Comparison of ENCODE assay signal across 8 cellular contexts in genomic region chr19:39846678-39847486, GRCh38. TPM values are rescaled to one million over a fixed set of nuclear protein-coding genes. Genes with fewer than 3 reads are reported as not detected.
A peak's percentile ranks its signal among the peaks of the same experiment; 100 is the strongest.
DNase-seq lines count a peak whose midpoint lies in the region; ATAC-seq, FAIRE-seq and TF ChIP-seq lines count a peak whose summit lies in the region.

No MANE protein-coding gene starts in this region.

- BruUV-seq in endothelial cell of umbilical vein (replicated peaks; lab: Mats Ljungman, UMichigan), result TSS peak; percentile 54

- peak overlapping the region; percentile 56 for H3K9ac ChIP-seq in endothelial cell of umbilical vein (replicated peaks; ENCODE audit: extremely low read depth, insufficient read depth, low read length)
- H3K9ac ChIP-seq in neural progenitor cell, result no peak overlapping the region

- H3K27ac Mint-ChIP-seq in neural progenitor cell, result peak overlapping the region; percentile 55

- H3K9me3 Mint-ChIP-seq in neural progenitor cell, result no peaks in the 10 kb centered on the region

- DNase-seq in EL (peak; percentile 40), OCI-M2 (lab: John Stamatoyannopoulos, UW; ENCODE audit: unreplicated experiment) (peak; percentile 85), endothelial cell of umbilical vein (ENCODE audit: low read depth, low spot score) (no peak), neural progenitor cell (ENCODE audit: low spot score) (peak; percentile 16), cortex of kidney (lab: John Stamatoyannopoulos, UW) (no peak), GDM1 (lab: John Stamatoyannopoulos, UW) (no peak)

- TF ChIP-seq POLR2A in endothelial cell of umbilical vein (IDR thresholded peaks at IDR 0.05; ENCODE audit: low read depth, low read length), result no peak

- no peaks in the 10 kb centered on the region for H3K36me3 Mint-ChIP-seq in neural progenitor cell

- ATAC-seq in GM19397 (IDR thresholded peaks at IDR 0.05; ENCODE audit: unreplicated experiment) (no peak), GM19035 (IDR thresholded peaks at IDR 0.05; ENCODE audit: unreplicated experiment) (no peak)

- TF ChIP-seq CTCF in endothelial cell of umbilical vein (IDR thresholded peaks at IDR 0.05; ENCODE audit: extremely low read depth in 1 of 2, insufficient read depth in 1 of 2, low read depth in 1 of 2, low read length in 2 of 2) (no peak), neural progenitor cell (IDR thresholded peaks at IDR 0.05) (no peak)

- H4K20me1 ChIP-seq in endothelial cell of umbilical vein (replicated peaks; ENCODE audit: control insufficient read depth, extremely low read depth, insufficient read depth, low read length), result no peaks in the 10 kb centered on the region
- H4K20me1 ChIP-seq in neural progenitor cell (ENCODE audit: low read depth), result peaks cover 35% of the 10 kb centered on the region

- intact Hi-C loops in endothelial cell of umbilical vein (cut with micrococcal nuclease), result loop anchor here (1.0 kb wide), 2 partner anchors 14 to 23 kb away; no protein-coding TSS in a partner anchor

- H3K36me3 ChIP-seq in endothelial cell of umbilical vein (ENCODE audit: control insufficient read depth in 2 of 2, extremely low read depth in 1 of 2, insufficient read depth in 2 of 2, low read length in 2 of 2), result no peaks in the 10 kb centered on the region
- no peaks in the 10 kb centered on the region for H3K36me3 ChIP-seq in neural progenitor cell

- CTCF ChIA-PET in endothelial cell of umbilical vein (lab: Charles Lee), result interaction anchor here (1.3 to 5.8 kb wide), 6 partner anchors 11 to 123 kb away, joined by 3 to 92 read pairs (median 6); partner anchors contain the start of genes DYRK1B and PSMC4

- peaks cover 9% of the 10 kb centered on the region for H3F3A ChIP-seq in neural progenitor cell (ENCODE audit: low read depth)

- dilution Hi-C loops in endothelial cell of umbilical vein (cut with MboI; ENCODE audit: extremely low pct_ligation_motif_present, low sequenced_read_pairs), result no loop called here

- peaks cover 8% of the 10 kb centered on the region for H3K27me3 Mint-ChIP-seq in neural progenitor cell (ENCODE audit: insufficient read depth, low read depth)

- H3K4me1 ChIP-seq in endothelial cell of umbilical vein (ENCODE audit: control insufficient read depth, extremely low read depth, insufficient read depth, low read length) (peaks cover 24% of the 10 kb centered on the region), neural progenitor cell (peaks cover 28% of the 10 kb centered on the region)

- H3K27me3 ChIP-seq in endothelial cell of umbilical vein (ENCODE audit: control insufficient read depth in 2 of 2, insufficient read depth in 2 of 2, low read length in 2 of 2) (no peaks in the 10 kb centered on the region), neural progenitor cell (no peaks in the 10 kb centered on the region)

- no peaks in the 10 kb centered on the region for H3K9me1 ChIP-seq in endothelial cell of umbilical vein (replicated peaks; ENCODE audit: control insufficient read depth, extremely low read depth, insufficient read depth, low read length)

- peak; percentile 48 for FAIRE-seq in endothelial cell of umbilical vein (lab: Jason Lieb, UNC)

- H3K9me3 ChIP-seq in endothelial cell of umbilical vein (replicated peaks; ENCODE audit: control insufficient read depth, insufficient read depth, low read length), result no peaks in the 10 kb centered on the region
- no peaks in the 10 kb centered on the region for H3K9me3 ChIP-seq in neural progenitor cell (ENCODE audit: low read depth)

- peaks cover 41% of the 10 kb centered on the region for H3K4me1 Mint-ChIP-seq in neural progenitor cell

- H3K4me3 Mint-ChIP-seq in neural progenitor cell, result peak overlapping the region; percentile 97

- H3K27ac ChIP-seq in endothelial cell of umbilical vein (ENCODE audit: insufficient read depth, low read depth, low read length) (no peak overlapping the region), neural progenitor cell (no peak overlapping the region)

- H3K4me3 ChIP-seq in endothelial cell of umbilical vein (replicated peaks in 1 of 3; ENCODE audit: insufficient read depth in 1 of 3, low read depth in 1 of 3, low read length in 3 of 3) (peak overlapping the region; percentile 24 to 71 (median 52)), neural progenitor cell (peak overlapping the region; percentile 74)

- POLR2A ChIA-PET in endothelial cell of umbilical vein (lab: Charles Lee), result interaction anchor here (1.2 kb wide), 1 partner anchor 13 kb away, joined by 4 read pairs; the partner anchor contains the start of gene DYRK1B

- H3K79me2 ChIP-seq in endothelial cell of umbilical vein (ENCODE audit: control insufficient read depth, insufficient read depth, low read length) (peaks cover 41% of the 10 kb centered on the region), neural progenitor cell (ENCODE audit: low read depth) (peaks cover 43% of the 10 kb centered on the region)

- H3K4me2 ChIP-seq in endothelial cell of umbilical vein (ENCODE audit: insufficient read depth, low read length), result peak overlapping the region; percentile 93
- H3K4me2 ChIP-seq in neural progenitor cell, result peak overlapping the region; percentile 81

- H2AFZ ChIP-seq in endothelial cell of umbilical vein (ENCODE audit: low read depth, low read length) (peak overlapping the region; percentile 98), neural progenitor cell (replicated peaks) (peak overlapping the region; percentile 4)

TF ChIP-seq in endothelial cell of umbilical vein, 7 proteins besides CTCF, POLR2A, EP300 and RAD21:
- TF ChIP-seq POLR2AphosphoS5 (IDR thresholded peaks at IDR 0.05; ENCODE audit: insufficient read depth, low read depth, low read length), result no peak
- TF ChIP-seq EZH2 (IDR thresholded peaks at IDR 0.05; ENCODE audit: borderline replicate concordance, low read depth, low read length, severe bottlenecking), result no peak
- no peak for TF ChIP-seq MYC (IDR thresholded peaks at IDR 0.05; ENCODE audit: low read depth, low read length)
- TF ChIP-seq MAX (IDR thresholded peaks at IDR 0.05; ENCODE audit: insufficient read depth, insufficient read length), result no peak
- TF ChIP-seq FOS (IDR thresholded peaks at IDR 0.05; ENCODE audit: borderline replicate concordance, insufficient read depth, low read length), result no peak
- TF ChIP-seq GATA2 (IDR thresholded peaks at IDR 0.05; ENCODE audit: insufficient read depth, insufficient read length, low read depth, low read length), result no peak
- no peak for TF ChIP-seq JUN (IDR thresholded peaks at IDR 0.05; ENCODE audit: borderline replicate concordance, insufficient read depth, insufficient read length, low read depth)

RNA-seq across cellular contexts. Expression of gene FBL, which starts 0.7 kb away (rescaled TPM):
- total RNA-seq in endothelial cell of umbilical vein (271 and 277 TPM in 2 replicates), neural progenitor cell (ENCODE audit: low replicate concordance) (386 and 428 TPM in 2 replicates)
- 407 and 473 TPM in 2 replicates for polyA plus RNA-seq in endothelial cell of umbilical vein
- polyA plus RNA-seq in endothelial cell of umbilical vein (2011; cell fraction: cytosol; rRNA removed), result 479 and 595 TPM in 2 replicates
- 179 and 219 TPM in 2 replicates for polyA plus RNA-seq in endothelial cell of umbilical vein (2011; cell fraction: nucleus; rRNA removed)
- 315 and 347 TPM in 2 replicates for polyA plus RNA-seq in endothelial cell of umbilical vein (2012)
- polyA minus RNA-seq in endothelial cell of umbilical vein, result 390 and 441 TPM in 2 replicates
- polyA minus RNA-seq in endothelial cell of umbilical vein (2011; cell fraction: cytosol; rRNA and poly(A)+ RNA removed), result 218 TPM
- 32.2 and 33.4 TPM in 2 replicates for polyA minus RNA-seq in endothelial cell of umbilical vein (2011; cell fraction: nucleus; rRNA and poly(A)+ RNA removed)

RNA-seq across cellular contexts. Expression of gene DYRK1B, which starts 12.9 kb away (rescaled TPM):
- total RNA-seq in endothelial cell of umbilical vein (26.8 and 30.8 TPM in 2 replicates), neural progenitor cell (ENCODE audit: low replicate concordance) (7.8 and 26.8 TPM in 2 replicates)
- 17.7 and 19.0 TPM in 2 replicates for polyA plus RNA-seq in endothelial cell of umbilical vein
- 11.3 and 15.3 TPM in 2 replicates for polyA plus RNA-seq in endothelial cell of umbilical vein (2011; cell fraction: cytosol; rRNA removed)
- 25.0 and 37.0 TPM in 2 replicates for polyA plus RNA-seq in endothelial cell of umbilical vein (2011; cell fraction: nucleus; rRNA removed)
- 17.8 and 24.6 TPM in 2 replicates for polyA plus RNA-seq in endothelial cell of umbilical vein (2012)
- polyA minus RNA-seq in endothelial cell of umbilical vein, result 21.3 and 26.4 TPM in 2 replicates
- polyA minus RNA-seq in endothelial cell of umbilical vein (2011; cell fraction: cytosol; rRNA and poly(A)+ RNA removed), result 8.2 TPM
- 20.1 and 30.0 TPM in 2 replicates for polyA minus RNA-seq in endothelial cell of umbilical vein (2011; cell fraction: nucleus; rRNA and poly(A)+ RNA removed)

Comparison
In these comparisons a context has a peak if more than half of its experiments do, and no peak if none do; other contexts are left out.
1. DNase-seq: peak in EL (single experiment), OCI-M2 (single experiment) and neural progenitor cell (single experiment); none in endothelial cell of umbilical vein (single experiment), cortex of kidney (single experiment) and GDM1 (single experiment).